In the genomic region with DNA sequence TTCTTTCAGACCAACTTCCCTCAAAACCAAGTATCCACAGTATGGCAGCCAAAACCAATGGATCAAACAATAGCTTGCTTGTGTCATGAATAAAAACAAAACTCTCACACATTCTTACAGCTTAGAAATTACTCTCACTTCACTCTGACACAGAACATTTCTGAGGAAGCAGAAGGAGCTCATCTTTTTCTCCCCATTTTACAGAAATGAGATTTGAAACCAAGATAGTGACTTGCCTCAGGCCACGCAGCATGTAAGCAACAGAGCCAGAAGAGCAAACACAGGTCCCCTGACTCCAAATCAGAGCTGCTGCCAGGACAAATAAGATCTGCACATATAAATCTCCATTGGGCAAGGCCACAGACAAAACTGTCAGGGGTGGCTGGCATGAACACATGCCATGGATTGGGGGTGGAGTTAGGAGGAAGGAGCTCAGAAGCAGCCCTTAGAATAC, we compare ENCODE assay signal across 8 cellular contexts.
DNase-seq lines count a peak whose midpoint lies in the region; ATAC-seq, FAIRE-seq and TF ChIP-seq lines count a peak whose summit lies in the region.

No MANE protein-coding gene starts in this region.

- peaks cover 3% of the 10 kb centered on the region for H3K36me3 Mint-ChIP-seq in activated naive CD8-positive, alpha-beta T cell

- no peaks in the 10 kb centered on the region for H3K9me3 Mint-ChIP-seq in activated naive CD8-positive, alpha-beta T cell (ENCODE audit: low read depth)

- H3K9me3 ChIP-seq in stomach (no peaks in the 10 kb centered on the region), A673 (ENCODE audit: low read depth, low read length, poor library complexity, severe bottlenecking) (no peaks in the 10 kb centered on the region), transverse colon (no peaks in the 10 kb centered on the region)

- intact Hi-C loops in stomach (cut with DNase I; ENCODE audit: low total_unique reads): no loop called here
- intact Hi-C loops in A673 (cut with micrococcal nuclease; ENCODE audit: unreplicated experiment): no loop called here
- intact Hi-C loops in transverse colon (cut with DNase I; ENCODE audit: low total_unique reads): no loop called here

- peak; percentile 31 for DNase-seq in DMS153 (lab: John Stamatoyannopoulos, UW)
- DNase-seq in GM19239 (ENCODE audit: insufficient read length, low spot score): no peak
- DNase-seq in stomach: no peak
- no peak for DNase-seq in A673 (ENCODE audit: low spot score)
- no peak for DNase-seq in transverse colon
- DNase-seq in NCI-H526 (lab: John Stamatoyannopoulos, UW): no peak

- peak; percentile 68 for ATAC-seq in HG03342 (IDR thresholded peaks at IDR 0.05; ENCODE audit: unreplicated experiment)

- peak overlapping the region; percentile 42 for H3K4me3 Mint-ChIP-seq in activated naive CD8-positive, alpha-beta T cell

- peak; percentile 89 for FAIRE-seq in GM19239 (lab: Jason Lieb, UNC)

- H3K36me3 ChIP-seq in stomach (no peaks in the 10 kb centered on the region), A673 (ENCODE audit: insufficient read depth, low read length, poor library complexity, severe bottlenecking) (no peaks in the 10 kb centered on the region), transverse colon (no peaks in the 10 kb centered on the region)

- H3K27me3 ChIP-seq in stomach (no peaks in the 10 kb centered on the region), A673 (replicated peaks; ENCODE audit: insufficient read depth, low read depth, low read length, poor library complexity) (no peaks in the 10 kb centered on the region), transverse colon (no peaks in the 10 kb centered on the region)

- TF ChIP-seq CTCF in stomach (IDR thresholded peaks at IDR 0.05): no peak
- TF ChIP-seq CTCF in A673 (conservative IDR thresholded peaks at IDR 0.05; ENCODE audit: low read depth, low read length): no peak
- no peak for TF ChIP-seq CTCF in transverse colon (IDR thresholded peaks at IDR 0.05)

- H3K4me3 ChIP-seq in stomach (no peak overlapping the region), A673 (ENCODE audit: low read depth, low read length, poor library complexity, severe bottlenecking) (no peak overlapping the region), transverse colon (no peak overlapping the region)

- TF ChIP-seq POLR2A in stomach (IDR thresholded peaks at IDR 0.05) (no peak), transverse colon (IDR thresholded peaks at IDR 0.05) (no peak)

- in situ Hi-C loops in transverse colon (cut with MboI; ENCODE audit: low pct_ligation_motif_present in 1 of 4, low pct_unique_long_range_greater_than_20kb in 1 of 4, low sequenced_read_pairs in 3 of 4): no loop called here

- CTCF ChIA-PET in A673 (lab: Charles Lee): no interaction called here

- no TSS peak for BruUV-seq in A673 (replicated peaks; lab: Mats Ljungman, UMichigan)

- H3K27ac Mint-ChIP-seq in activated naive CD8-positive, alpha-beta T cell: peak overlapping the region; percentile 64

- peaks cover 20 to 50% (median 34%) of the 10 kb centered on the region in 4 donors for H3K4me1 ChIP-seq in stomach
- H3K4me1 ChIP-seq in A673 (ENCODE audit: insufficient read depth, low read length, poor library complexity, severe bottlenecking): peaks cover 10% of the 10 kb centered on the region
- H3K4me1 ChIP-seq in transverse colon: peaks cover 9 to 28% (median 12%) of the 10 kb centered on the region in 4 donors

- peaks cover 59% of the 10 kb centered on the region for H3K4me1 Mint-ChIP-seq in activated naive CD8-positive, alpha-beta T cell (ENCODE audit: low read depth)

- POLR2A ChIA-PET in A673 (lab: Charles Lee; ENCODE audit: low non-redundant PET): no interaction called here

- TF ChIP-seq EP300 in stomach (IDR thresholded peaks at IDR 0.05): no peak
- no peak for TF ChIP-seq EP300 in transverse colon (IDR thresholded peaks at IDR 0.05; ENCODE audit: low read depth)

- no peaks in the 10 kb centered on the region for H3K27me3 Mint-ChIP-seq in activated naive CD8-positive, alpha-beta T cell

- peak overlapping the region in 3 of 5 donors; percentile 47 to 73 (median 62) for H3K27ac ChIP-seq in stomach
- H3K27ac ChIP-seq in A673 (ENCODE audit: low read depth, low read length, poor library complexity, severe bottlenecking): no peak overlapping the region
- H3K27ac ChIP-seq in transverse colon: peak overlapping the region in 1 of 4 donors; percentile 38

- WGBS in stomach, 5 donors: 25 to 53% (median 29%) methylated on average over 1 of the region's 1 CpG
- WGBS in transverse colon (ENCODE audit: low coverage in 1 of 2), 2 donors: 41% methylated on average over 1 of the region's 1 CpG; no CpG with 5 or more reads in 1 of the 2 donors
